Comparison of ENCODE assay signal across 26 cellular contexts in the genomic region with DNA sequence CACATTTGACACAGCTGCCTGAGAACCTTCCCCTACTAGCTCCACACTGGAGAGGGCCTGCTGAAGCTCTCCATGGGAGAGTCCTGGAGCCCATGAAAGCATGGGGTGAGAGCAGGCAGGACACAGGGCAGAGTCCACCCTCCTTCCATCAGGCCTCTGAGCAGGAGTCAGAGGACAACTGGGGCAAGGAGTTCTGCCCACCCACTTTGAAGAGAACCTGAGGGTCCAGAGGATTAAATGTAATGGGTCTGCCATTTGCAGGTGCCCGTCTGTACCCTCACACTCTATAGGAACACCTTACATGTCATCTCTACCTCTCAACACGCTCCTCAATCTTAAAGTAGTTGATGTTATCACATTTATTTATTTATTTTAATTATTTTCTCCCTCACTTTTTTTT. TPM values are rescaled to one million over a fixed set of nuclear protein-coding genes. Genes with fewer than 3 reads are reported as not detected.
"Had no signal": no experiment of that assay in that cellular context is flagged by ENCODE, and none has a peak within 500 bp of the region (broad histone marks: within the 10 kb centered on the region; RNA-seq: fewer than 3 reads in every experiment).

No MANE protein-coding gene starts in this region.

- ATAC-seq: activated CD4-positive, CD25-positive, alpha-beta regulatory T cell treated with anti-CD3 and anti-CD28 coated beads, Interleukin-2, amount 50 U/mL, for 24 hours; activated CD8-positive, alpha-beta T cell treated with anti-CD3 and anti-CD28 coated beads for 36 hours; Panc1 had no signal

- H3K36me3 ChIP-seq: adrenal gland, SJCRH30 had no signal

- DNase-seq: activated CD4-positive, alpha-beta T cell treated with anti-CD3 and anti-CD28 coated beads for 4 hours; activated CD8-positive, alpha-beta T cell treated with anti-CD3 and anti-CD28 coated beads for 36 hours; activated effector memory CD4-positive, alpha-beta T cell treated with Interleukin-2 at 50 U/mL for 16 hours; activated naive CD4-positive, alpha-beta T cell; activated T-cell treated with anti-CD3 and anti-CD28 coated beads, Interleukin-2, amount 50 U/mL, for 24 hours; anterior cingulate cortex; IMR-90; Kasumi-1; KBM-7; NCI-H1105 treated with DMSO at 0.1 percent for 48 hours; NCI-H1436 treated with DMSO at 0.1 percent for 48 hours; NCI-H187; NCI-H2081; NCI-H510A treated with DMSO at 0.1 percent for 48 hours; NCI-H69; NK-92 treated with Interleukin-12 subunit alpha and Interleukin-12 subunit beta, amount 100 ng/mL, for 24 hours; OCI-M1; Right ventricle myocardium superior; SJCRH30; SK-N-SH; T-helper 1 cell had no signal

- H3K27ac ChIP-seq: adrenal gland, RWPE1, SJCRH30 had no signal

- H3K4me3 ChIP-seq: adrenal gland, SJCRH30 had no signal

- H3K9me3 ChIP-seq: SJCRH30, SK-N-SH had no signal

- H3K27me3 ChIP-seq: adrenal gland, SJCRH30 had no signal

RNA-seq across cellular contexts. Expression of a gene that starts 10.4 kb away (rescaled TPM):
- total RNA-seq: IMR-90, SJCRH30 had no signal

RNA-seq across cellular contexts. Expression of a gene that starts 32.3 kb away (rescaled TPM):
- total RNA-seq: adrenal gland; IMR-90; Right ventricle myocardium superior; SJCRH30; T-helper 2 cell treated with Interferon-gamma antibody and Interleukin-4, amounts not matched to agents 100 ng/mL and 5 ng/mL, for 36 hours had no signal
